In genomic region chr17:40062347-40063033, GRCh38 we compare ENCODE assay signal across 8 cellular contexts. TPM values are rescaled to one million over a fixed set of nuclear protein-coding genes. Genes with fewer than 3 reads are reported as not detected.
DNase-seq lines count a peak whose midpoint lies in the region; ATAC-seq, FAIRE-seq and TF ChIP-seq lines count a peak whose summit lies in the region.

Gene THRA, plus strand, starts transcription at chr17:40062965. Its CDS starts 11,524 bp downstream, at chr17:40074489.

- H3K4me1 ChIP-seq in endothelial cell of umbilical vein (ENCODE audit: control insufficient read depth, extremely low read depth, insufficient read depth, low read length), result peaks cover 16% of the 10 kb centered on the region

- H3K27ac Mint-ChIP-seq in stimulated activated effector memory CD8-positive, alpha-beta T cell treated with anti-CD3 and anti-CD28 coated beads, Interleukin-12 subunit alpha, Interleukin-12 subunit beta, amount 100 ng/mL, for 72 hours, result peak within 1 kb of the TSS; percentile 95

- TF ChIP-seq POLR2A in endothelial cell of umbilical vein (IDR thresholded peaks at IDR 0.05; ENCODE audit: low read depth, low read length), result no peak

- dilution Hi-C loops in endothelial cell of umbilical vein (cut with MboI; ENCODE audit: extremely low pct_ligation_motif_present, low sequenced_read_pairs), result no loop called here

- H4K20me1 ChIP-seq in endothelial cell of umbilical vein (replicated peaks; ENCODE audit: control insufficient read depth, extremely low read depth, insufficient read depth, low read length), result no peaks in the 10 kb centered on the region

- CTCF ChIA-PET in endothelial cell of umbilical vein (lab: Charles Lee), result interaction anchor here (0.8 to 5.4 kb wide), 14 partner anchors 8 to 129 kb away, joined by 3 to 62 read pairs (median 6); partner anchors contain the start of genes MED24 and NR1D1

- no peaks in the 10 kb centered on the region for H3K9me1 ChIP-seq in endothelial cell of umbilical vein (replicated peaks; ENCODE audit: control insufficient read depth, extremely low read depth, insufficient read depth, low read length)

- H3K9ac ChIP-seq in endothelial cell of umbilical vein (replicated peaks; ENCODE audit: extremely low read depth, insufficient read depth, low read length), result peak within 1 kb of the TSS; percentile 24

- peak; percentile 66 for ATAC-seq in HG02588 (IDR thresholded peaks at IDR 0.05; ENCODE audit: unreplicated experiment)
- ATAC-seq in stimulated activated effector memory CD8-positive, alpha-beta T cell treated with anti-CD3 and anti-CD28 coated beads, Interleukin-12 subunit alpha, Interleukin-12 subunit beta, amount 100 ng/mL, for 72 hours, result peak; percentile 88

- H3K9me3 Mint-ChIP-seq in stimulated activated effector memory CD8-positive, alpha-beta T cell treated with anti-CD3 and anti-CD28 coated beads, Interleukin-12 subunit alpha, Interleukin-12 subunit beta, amount 100 ng/mL, for 72 hours, result no peaks in the 10 kb centered on the region

- no peak for TF ChIP-seq CTCF in endothelial cell of umbilical vein (IDR thresholded peaks at IDR 0.05; ENCODE audit: extremely low read depth in 1 of 2, insufficient read depth in 1 of 2, low read depth in 1 of 2, low read length in 2 of 2)

- H3K27ac ChIP-seq in endothelial cell of umbilical vein (ENCODE audit: insufficient read depth, low read depth, low read length), result no peak within 1 kb of the TSS

- peak within 1 kb of the TSS; percentile 84 for H2AFZ ChIP-seq in endothelial cell of umbilical vein (ENCODE audit: low read depth, low read length)

- H3K9me3 ChIP-seq in endothelial cell of umbilical vein (replicated peaks; ENCODE audit: control insufficient read depth, insufficient read depth, low read length), result no peaks in the 10 kb centered on the region

- POLR2A ChIA-PET in endothelial cell of umbilical vein (lab: Charles Lee), result no interaction called here

- peak within 1 kb of the TSS; percentile 48 to 96 (median 86) for H3K4me3 ChIP-seq in endothelial cell of umbilical vein (replicated peaks in 1 of 3; ENCODE audit: insufficient read depth in 1 of 3, low read depth in 1 of 3, low read length in 3 of 3)

- BruUV-seq in endothelial cell of umbilical vein (replicated peaks; lab: Mats Ljungman, UMichigan), result no TSS peak

- H3K27me3 ChIP-seq in endothelial cell of umbilical vein (ENCODE audit: control insufficient read depth in 2 of 2, insufficient read depth in 2 of 2, low read length in 2 of 2), result peaks cover 0 to 3% of the 10 kb centered on the region in 2 experiments

- no peaks in the 10 kb centered on the region for H3K79me2 ChIP-seq in endothelial cell of umbilical vein (ENCODE audit: control insufficient read depth, insufficient read depth, low read length)

- no peaks in the 10 kb centered on the region for H3K36me3 ChIP-seq in endothelial cell of umbilical vein (ENCODE audit: control insufficient read depth in 2 of 2, extremely low read depth in 1 of 2, insufficient read depth in 2 of 2, low read length in 2 of 2)

- H3K4me1 Mint-ChIP-seq in stimulated activated effector memory CD8-positive, alpha-beta T cell treated with anti-CD3 and anti-CD28 coated beads, Interleukin-12 subunit alpha, Interleukin-12 subunit beta, amount 100 ng/mL, for 72 hours, result peaks cover 46% of the 10 kb centered on the region

- DNase-seq in G401 (ENCODE audit: low spot score) (peak; percentile 77), NCI-H774 (lab: John Stamatoyannopoulos, UW) (peak; percentile 80), activated T-cell treated with anti-CD3 and anti-CD28 coated beads for 48 hours (ENCODE audit: low read depth) (peak; percentile 66), endothelial cell of umbilical vein (ENCODE audit: low read depth, low spot score) (no peak), middle frontal gyrus (ENCODE audit: extremely low spot score, low spot score) (peak; percentile 46), cerebellar nuclear complex (lab: John Stamatoyannopoulos, UW) (no peak)
- peak; percentile 53 to 76 for DNase-seq in stimulated activated effector memory CD8-positive, alpha-beta T cell treated with anti-CD3 and anti-CD28 coated beads, Interleukin-12 subunit alpha, Interleukin-12 subunit beta, amount 100 ng/mL, for 72 hours (ENCODE audit: low spot score in 2 of 2)

- intact Hi-C loops in endothelial cell of umbilical vein (cut with micrococcal nuclease), result loop anchor here (1.0 to 2.0 kb wide), 2 partner anchors 24 to 49 kb away; no protein-coding TSS in a partner anchor

- H3K36me3 Mint-ChIP-seq in stimulated activated effector memory CD8-positive, alpha-beta T cell treated with anti-CD3 and anti-CD28 coated beads, Interleukin-12 subunit alpha, Interleukin-12 subunit beta, amount 100 ng/mL, for 72 hours, result no peaks in the 10 kb centered on the region

- H3K4me3 Mint-ChIP-seq in stimulated activated effector memory CD8-positive, alpha-beta T cell treated with anti-CD3 and anti-CD28 coated beads, Interleukin-12 subunit alpha, Interleukin-12 subunit beta, amount 100 ng/mL, for 72 hours, result peak within 1 kb of the TSS; percentile 82

- peak; percentile 12 for FAIRE-seq in endothelial cell of umbilical vein (lab: Jason Lieb, UNC)

- peak within 1 kb of the TSS; percentile 67 for H3K4me2 ChIP-seq in endothelial cell of umbilical vein (ENCODE audit: insufficient read depth, low read length)

- in situ Hi-C loops in G401 (cut with HindIII; ENCODE audit: low sequenced_read_pairs), result loop anchor here (25.0 kb wide), 1 partner anchor 250 kb away; the partner anchor contains the start of gene RARA

TF ChIP-seq in endothelial cell of umbilical vein, 7 proteins besides CTCF, POLR2A, EP300 and RAD21:
- TF ChIP-seq POLR2AphosphoS5 (IDR thresholded peaks at IDR 0.05; ENCODE audit: insufficient read depth, low read depth, low read length) (no peak), FOS (IDR thresholded peaks at IDR 0.05; ENCODE audit: borderline replicate concordance, insufficient read depth, low read length) (no peak), EZH2 (IDR thresholded peaks at IDR 0.05; ENCODE audit: borderline replicate concordance, low read depth, low read length, severe bottlenecking) (no peak), MAX (IDR thresholded peaks at IDR 0.05; ENCODE audit: insufficient read depth, insufficient read length) (no peak), JUN (IDR thresholded peaks at IDR 0.05; ENCODE audit: borderline replicate concordance, insufficient read depth, insufficient read length, low read depth) (no peak)

RNA-seq across cellular contexts. Expression of gene THRA, which starts in this region (rescaled TPM):
- total RNA-seq in G401 (2014; rRNA removed; shearing (Covaris generic)), result 11.8 and 18.4 TPM in 2 replicates
- 24.9 and 29.6 TPM in 2 replicates for total RNA-seq in endothelial cell of umbilical vein
- 17.4 and 18.8 TPM in 2 replicates for polyA plus RNA-seq in endothelial cell of umbilical vein
- polyA plus RNA-seq in endothelial cell of umbilical vein (2011; cell fraction: cytosol; rRNA removed), result 17.9 and 18.5 TPM in 2 replicates
- 14.3 and 20.5 TPM in 2 replicates for polyA plus RNA-seq in endothelial cell of umbilical vein (2011; cell fraction: nucleus; rRNA removed)
- polyA plus RNA-seq in endothelial cell of umbilical vein (2012), result 22.3 and 27.8 TPM in 2 replicates
- polyA minus RNA-seq in endothelial cell of umbilical vein, result 18.1 and 19.7 TPM in 2 replicates
- 7.4 TPM for polyA minus RNA-seq in endothelial cell of umbilical vein (2011; cell fraction: cytosol; rRNA and poly(A)+ RNA removed)
- polyA minus RNA-seq in endothelial cell of umbilical vein (2011; cell fraction: nucleus; rRNA and poly(A)+ RNA removed), result 6.3 and 8.5 TPM in 2 replicates

Comparison
In these comparisons a context has a peak if more than half of its experiments do, and no peak if none do; other contexts are left out.
1. DNase-seq: peak in G401 (single experiment), NCI-H774 (single experiment), activated T-cell treated with anti-CD3 and anti-CD28 coated beads for 48 hours (single experiment), middle frontal gyrus (single experiment) and stimulated activated effector memory CD8-positive, alpha-beta T cell treated with anti-CD3 and anti-CD28 coated beads, Interleukin-12 subunit alpha, Interleukin-12 subunit beta, amount 100 ng/mL, for 72 hours (2 of 2); none in endothelial cell of umbilical vein (single experiment) and cerebellar nuclear complex (0 of 2).